1 cellular context compared by ENCODE assay signal in genomic region chr15:78225783-78226541, GRCh38.
TF ChIP-seq lines count a peak whose summit lies in the region.

No MANE protein-coding gene starts in this region.

TF ChIP-seq in HepG2, 621 proteins besides CTCF, POLR2A, EP300 and RAD21:
- TF ChIP-seq RXRB (CRISPR knock-in tag; IDR thresholded peaks at IDR 0.05; ENCODE audit: borderline replicate concordance) = no peak
- TF ChIP-seq NFRKB (IDR thresholded peaks at IDR 0.05) = no peak
- no peak for TF ChIP-seq NCOA1 (CRISPR knock-in tag; IDR thresholded peaks at IDR 0.05)
- no peak for TF ChIP-seq BRD4 (CRISPR knock-in tag; IDR thresholded peaks at IDR 0.05)
- no peak for TF ChIP-seq TSC22D2 (CRISPR knock-in tag; IDR thresholded peaks at IDR 0.05; ENCODE audit: borderline replicate concordance)
- TF ChIP-seq, protein P1, sequence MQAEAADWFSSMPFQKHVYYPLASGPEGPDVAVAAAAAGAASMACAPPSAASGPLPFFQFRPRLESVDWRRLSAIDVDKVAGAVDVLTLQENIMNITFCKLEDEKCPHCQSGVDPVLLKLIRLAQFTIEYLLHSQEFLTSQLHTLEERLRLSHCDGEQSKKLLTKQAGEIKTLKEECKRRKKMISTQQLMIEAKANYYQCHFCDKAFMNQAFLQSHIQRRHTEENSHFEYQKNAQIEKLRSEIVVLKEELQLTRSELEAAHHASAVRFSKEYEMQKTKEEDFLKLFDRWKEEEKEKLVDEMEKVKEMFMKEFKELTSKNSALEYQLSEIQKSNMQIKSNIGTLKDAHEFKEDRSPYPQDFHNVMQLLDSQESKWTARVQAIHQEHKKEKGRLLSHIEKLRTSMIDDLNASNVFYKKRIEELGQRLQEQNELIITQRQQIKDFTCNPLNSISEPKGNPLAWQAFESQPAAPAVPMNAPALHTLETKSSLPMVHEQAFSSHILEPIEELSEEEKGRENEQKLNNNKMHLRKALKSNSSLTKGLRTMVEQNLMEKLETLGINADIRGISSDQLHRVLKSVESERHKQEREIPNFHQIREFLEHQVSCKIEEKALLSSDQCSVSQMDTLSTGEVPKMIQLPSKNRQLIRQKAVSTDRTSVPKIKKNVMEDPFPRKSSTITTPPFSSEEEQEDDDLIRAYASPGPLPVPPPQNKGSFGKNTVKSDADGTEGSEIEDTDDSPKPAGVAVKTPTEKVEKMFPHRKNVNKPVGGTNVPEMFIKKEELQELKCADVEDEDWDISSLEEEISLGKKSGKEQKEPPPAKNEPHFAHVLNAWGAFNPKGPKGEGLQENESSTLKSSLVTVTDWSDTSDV (CRISPR knock-in tag; IDR thresholded peaks at IDR 0.05) = no peak
- TF ChIP-seq ZNF563 (CRISPR knock-in tag; IDR thresholded peaks at IDR 0.05) = no peak
- TF ChIP-seq MTA1 (CRISPR knock-in tag; IDR thresholded peaks at IDR 0.05; ENCODE audit: borderline replicate concordance) = no peak
- TF ChIP-seq, protein P2, sequence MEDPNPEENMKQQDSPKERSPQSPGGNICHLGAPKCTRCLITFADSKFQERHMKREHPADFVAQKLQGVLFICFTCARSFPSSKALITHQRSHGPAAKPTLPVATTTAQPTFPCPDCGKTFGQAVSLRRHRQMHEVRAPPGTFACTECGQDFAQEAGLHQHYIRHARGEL (CRISPR knock-in tag; IDR thresholded peaks at IDR 0.05) = no peak
- TF ChIP-seq SRF (IDR thresholded peaks at IDR 0.05; ENCODE audit: low read depth, low read length) = no peak
- TF ChIP-seq AHDC1 (CRISPR knock-in tag; IDR thresholded peaks at IDR 0.05; ENCODE audit: borderline replicate concordance) = no peak
- TF ChIP-seq FLYWCH1 (CRISPR knock-in tag; IDR thresholded peaks at IDR 0.05) = no peak
- no peak for TF ChIP-seq HES4 (CRISPR knock-in tag; IDR thresholded peaks at IDR 0.05; ENCODE audit: borderline replicate concordance)
- no peak for TF ChIP-seq ZNF678 (CRISPR knock-in tag; IDR thresholded peaks at IDR 0.05)
- TF ChIP-seq ZNF83 (CRISPR knock-in tag; IDR thresholded peaks at IDR 0.05; ENCODE audit: borderline replicate concordance) = no peak
- TF ChIP-seq ZNF260 (CRISPR knock-in tag; IDR thresholded peaks at IDR 0.05; ENCODE audit: borderline replicate concordance, low read depth) = no peak
TF ChIP-seq in HepG2: peak in this region for 0.
